In the genomic region with DNA sequence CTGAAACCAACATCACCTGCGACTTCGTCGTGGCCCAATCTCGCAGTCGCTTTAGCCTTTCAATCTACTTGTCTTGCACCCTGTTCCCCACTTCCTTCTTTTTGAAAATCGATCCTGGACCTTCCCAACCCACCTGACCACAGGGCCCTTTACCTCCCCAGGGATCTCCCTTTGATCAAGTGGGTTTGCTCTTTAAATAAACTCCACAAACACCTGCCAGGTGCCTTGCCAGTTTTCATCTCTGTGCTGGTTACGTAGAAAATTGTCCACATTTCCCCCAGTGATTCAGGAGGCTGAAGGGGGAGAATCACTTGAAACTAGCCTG, we compare ENCODE assay signal across 1 cellular context.
TF ChIP-seq lines count a peak whose summit lies in the region.

No MANE protein-coding gene starts in this region.

TF ChIP-seq in H1, 55 proteins besides CTCF, POLR2A, EP300 and RAD21 (continued from another document):
- TF ChIP-seq CHD2 (IDR thresholded peaks at IDR 0.05; ENCODE audit: low read length) (no peak), ZNF274 (IDR thresholded peaks at IDR 0.05; ENCODE audit: borderline replicate concordance, extremely low read depth, low read length) (no peak), SIX5 (IDR thresholded peaks at IDR 0.05; ENCODE audit: low read depth, low read length) (no peak), SUZ12 (IDR thresholded peaks at IDR 0.05; ENCODE audit: low read length) (no peak)
